ENCODE assay signal across 8 cellular contexts in genomic region chr4:2842667-2843022, GRCh38. TPM values are rescaled to one million over a fixed set of nuclear protein-coding genes. Genes with fewer than 3 reads are reported as not detected.
A peak's percentile ranks its signal among the peaks of the same experiment; 100 is the strongest.
DNase-seq lines count a peak whose midpoint lies in the region; TF ChIP-seq lines count a peak whose summit lies in the region.

No MANE protein-coding gene starts in this region.

- H3K9me3 ChIP-seq in OCI-LY7 (ENCODE audit: low read length) = no peaks in the 10 kb centered on the region

- no peaks in the 10 kb centered on the region for H3K9me2 ChIP-seq in OCI-LY7 (ENCODE audit: insufficient read depth, low read length)

- H3K79me2 ChIP-seq in OCI-LY7 (ENCODE audit: insufficient read depth, low read depth, low read length) = peaks cover 21% of the 10 kb centered on the region; the same call in 1 of the 2 replicates

- H3K4me1 ChIP-seq in OCI-LY7 (ENCODE audit: insufficient read depth, low read length, poor library complexity, severe bottlenecking) = peaks cover 36% of the 10 kb centered on the region

- H4K20me1 ChIP-seq in OCI-LY7 (ENCODE audit: insufficient read depth, low read length) = peaks cover 4% of the 10 kb centered on the region; the same call in 1 of the 2 replicates

- H3K4me3 ChIP-seq in OCI-LY7 (ENCODE audit: low read depth, low read length, poor library complexity, severe bottlenecking) (peak overlapping the region; percentile 85), epithelial cell of proximal tubule (ENCODE audit: low read depth, low read length) (peak overlapping the region; percentile 84)

- peak; percentile 18 for DNase-seq in ELR (ENCODE audit: low read depth)
- DNase-seq in OCI-LY7 (ENCODE audit: low spot score) = no peak
- DNase-seq in epithelial cell of proximal tubule (ENCODE audit: low read depth) = no peak
- DNase-seq in pons (ENCODE audit: low spot score) = peak; percentile 47
- DNase-seq in GM13976 (ENCODE audit: low spot score) = no peak
- no peak for DNase-seq in kidney tubule cell (ENCODE audit: low spot score)
- DNase-seq in activated CD8-positive, alpha-beta memory T cell treated with anti-CD3 and anti-CD28 coated beads, Interleukin-2, amount 50 U/mL, for 4 hours = no peak
- DNase-seq in SHP77 treated with DMSO at 0.1 percent for 48 hours (lab: John Stamatoyannopoulos, UW) = no peak

- in situ Hi-C loops in GM13976 (cut with MboI; ENCODE audit: low sequenced_read_pairs, unreplicated experiment) = no loop called here

- peak overlapping the region; percentile 91 for H3K4me2 ChIP-seq in OCI-LY7 (ENCODE audit: low read length)

- CTCF ChIA-PET in OCI-LY7 (lab: Charles Lee; ENCODE audit: unreplicated experiment) = no interaction called here

- TF ChIP-seq CTCF in OCI-LY7 (conservative IDR thresholded peaks at IDR 0.05; ENCODE audit: low read length) (no peak), epithelial cell of proximal tubule (conservative IDR thresholded peaks at IDR 0.05; ENCODE audit: low read depth, low read length) (no peak), GM13976 (IDR thresholded peaks at IDR 0.05; ENCODE audit: borderline replicate concordance, control extremely low read depth, extremely low read depth, insufficient read depth, missing control alignments) (no peak)

- POLR2A ChIA-PET in OCI-LY7 (lab: Charles Lee) = interaction anchor here (0.6 kb wide), 4 partner anchors 16 to 375 kb away, joined by 3 to 6 read pairs (median 4); no protein-coding TSS in a partner anchor

- H2AFZ ChIP-seq in OCI-LY7 (ENCODE audit: low read length) = peak overlapping the region; percentile 93; the same call in 1 of the 2 replicates

- no peak overlapping the region for H3K27ac ChIP-seq in OCI-LY7 (ENCODE audit: low read depth, low read length, poor library complexity, severe bottlenecking)

- no peaks in the 10 kb centered on the region for H3K36me3 ChIP-seq in OCI-LY7 (ENCODE audit: insufficient read depth, low read length)

- BruUV-seq in OCI-LY7 (replicated peaks; lab: Mats Ljungman, UMichigan) = TSS peak; percentile 73

- intact Hi-C loops in OCI-LY7 (cut with micrococcal nuclease; ENCODE audit: unreplicated experiment) = no loop called here

RNA-seq across cellular contexts. Expression of gene ADD1, which starts 1.0 kb away (rescaled TPM):
- total RNA-seq in OCI-LY7 (2014; rRNA removed; shearing (Covaris generic)) = 77.1 and 85.3 TPM in 2 replicates
- total RNA-seq in OCI-LY7 (2022) (108 TPM in 2 replicates), epithelial cell of proximal tubule (153 and 222 TPM in 2 replicates)

RNA-seq across cellular contexts. Expression of gene SH3BP2, which starts 49.8 kb away (rescaled TPM):
- total RNA-seq in OCI-LY7 (2014; rRNA removed; shearing (Covaris generic)) = 6.9 and 10.9 TPM in 2 replicates
- 23.8 and 31.6 TPM in 2 replicates for total RNA-seq in OCI-LY7 (2022)
- 32.3 and 53.3 TPM in 2 replicates for total RNA-seq in epithelial cell of proximal tubule

Comparison
In these comparisons a context has a peak if more than half of its experiments do, and no peak if none do; other contexts are left out.
1. DNase-seq: peak in ELR (single experiment) and pons (single experiment); none in OCI-LY7 (single experiment), epithelial cell of proximal tubule (single experiment), GM13976 (single experiment), kidney tubule cell (single experiment), activated CD8-positive, alpha-beta memory T cell treated with anti-CD3 and anti-CD28 coated beads, Interleukin-2, amount 50 U/mL, for 4 hours (single experiment) and SHP77 treated with DMSO at 0.1 percent for 48 hours (single experiment).